Comparison of ENCODE assay signal across 1 cellular context in the genomic region with DNA sequence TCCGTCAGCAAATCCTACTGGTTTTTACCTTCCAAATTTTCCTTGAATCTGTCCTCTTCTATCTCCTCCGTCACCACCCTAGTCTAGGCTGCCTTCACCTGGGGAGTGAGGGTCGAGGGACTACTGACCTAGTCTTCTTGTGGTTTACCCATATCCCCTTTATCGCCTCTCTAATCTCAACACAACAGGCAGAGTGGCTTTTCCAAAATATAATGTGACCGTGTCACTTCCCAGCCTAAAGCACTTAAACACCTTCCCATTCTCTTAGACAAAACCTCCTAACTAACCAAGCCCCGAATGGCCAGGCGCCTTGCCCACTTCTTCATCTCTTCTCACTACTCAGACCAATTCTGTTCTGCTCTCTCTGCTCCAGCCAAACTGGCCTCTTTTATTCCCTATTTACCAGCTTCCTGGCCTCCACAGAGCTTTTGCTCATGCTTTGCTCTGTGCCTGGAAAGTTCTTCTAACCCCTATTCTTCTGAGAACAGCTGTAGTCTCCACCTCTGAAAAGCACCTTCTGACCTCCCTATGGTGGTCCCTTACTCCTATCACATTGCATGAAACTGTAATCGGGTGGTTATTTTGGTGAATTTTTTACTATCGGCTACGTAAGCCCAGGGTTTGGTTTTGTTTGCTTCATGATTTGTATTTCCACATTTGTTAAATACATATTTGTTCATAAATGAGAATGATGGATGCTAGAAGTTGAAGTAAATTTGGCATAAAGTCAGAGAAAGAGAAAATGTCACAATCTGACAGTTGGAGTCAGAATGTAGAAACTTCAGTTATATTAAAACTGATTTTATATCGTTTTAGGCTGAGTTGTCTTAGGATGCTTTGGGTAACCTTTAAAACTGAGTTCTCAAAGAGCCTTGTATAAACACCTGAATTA.
A peak's percentile ranks its signal among the peaks of the same experiment; 100 is the strongest.
TF ChIP-seq lines count a peak whose summit lies in the region.

No MANE protein-coding gene starts in this region.

TF ChIP-seq in K562, 482 proteins besides CTCF, POLR2A, EP300 and RAD21 (continued from another document):
- TF ChIP-seq, protein P1, sequence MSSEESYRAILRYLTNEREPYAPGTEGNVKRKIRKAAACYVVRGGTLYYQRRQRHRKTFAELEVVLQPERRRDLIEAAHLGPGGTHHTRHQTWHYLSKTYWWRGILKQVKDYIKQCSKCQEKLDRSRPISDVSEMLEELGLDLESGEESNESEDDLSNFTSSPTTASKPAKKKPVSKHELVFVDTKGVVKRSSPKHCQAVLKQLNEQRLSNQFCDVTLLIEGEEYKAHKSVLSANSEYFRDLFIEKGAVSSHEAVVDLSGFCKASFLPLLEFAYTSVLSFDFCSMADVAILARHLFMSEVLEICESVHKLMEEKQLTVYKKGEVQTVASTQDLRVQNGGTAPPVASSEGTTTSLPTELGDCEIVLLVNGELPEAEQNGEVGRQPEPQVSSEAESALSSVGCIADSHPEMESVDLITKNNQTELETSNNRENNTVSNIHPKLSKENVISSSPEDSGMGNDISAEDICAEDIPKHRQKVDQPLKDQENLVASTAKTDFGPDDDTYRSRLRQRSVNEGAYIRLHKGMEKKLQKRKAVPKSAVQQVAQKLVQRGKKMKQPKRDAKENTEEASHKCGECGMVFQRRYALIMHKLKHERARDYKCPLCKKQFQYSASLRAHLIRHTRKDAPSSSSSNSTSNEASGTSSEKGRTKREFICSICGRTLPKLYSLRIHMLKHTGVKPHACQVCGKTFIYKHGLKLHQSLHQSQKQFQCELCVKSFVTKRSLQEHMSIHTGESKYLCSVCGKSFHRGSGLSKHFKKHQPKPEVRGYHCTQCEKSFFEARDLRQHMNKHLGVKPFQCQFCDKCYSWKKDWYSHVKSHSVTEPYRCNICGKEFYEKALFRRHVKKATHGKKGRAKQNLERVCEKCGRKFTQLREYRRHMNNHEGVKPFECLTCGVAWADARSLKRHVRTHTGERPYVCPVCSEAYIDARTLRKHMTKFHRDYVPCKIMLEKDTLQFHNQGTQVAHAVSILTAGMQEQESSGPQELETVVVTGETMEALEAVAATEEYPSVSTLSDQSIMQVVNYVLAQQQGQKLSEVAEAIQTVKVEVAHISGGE (CRISPR knock-in tag; IDR thresholded peaks at IDR 0.05), result peak in 1 of 3 experiments; percentile 52; a peak in 1 of 6 replicates
- no peak for TF ChIP-seq ZNF184 (CRISPR knock-in tag; IDR thresholded peaks at IDR 0.05)
- TF ChIP-seq NR3C1 (CRISPR knock-in tag; IDR thresholded peaks at IDR 0.05), result no peak
- TF ChIP-seq, protein P2, sequence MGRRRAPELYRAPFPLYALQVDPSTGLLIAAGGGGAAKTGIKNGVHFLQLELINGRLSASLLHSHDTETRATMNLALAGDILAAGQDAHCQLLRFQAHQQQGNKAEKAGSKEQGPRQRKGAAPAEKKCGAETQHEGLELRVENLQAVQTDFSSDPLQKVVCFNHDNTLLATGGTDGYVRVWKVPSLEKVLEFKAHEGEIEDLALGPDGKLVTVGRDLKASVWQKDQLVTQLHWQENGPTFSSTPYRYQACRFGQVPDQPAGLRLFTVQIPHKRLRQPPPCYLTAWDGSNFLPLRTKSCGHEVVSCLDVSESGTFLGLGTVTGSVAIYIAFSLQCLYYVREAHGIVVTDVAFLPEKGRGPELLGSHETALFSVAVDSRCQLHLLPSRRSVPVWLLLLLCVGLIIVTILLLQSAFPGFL (CRISPR knock-in tag; IDR thresholded peaks at IDR 0.05), result no peak
- no peak for TF ChIP-seq SIRT6 (IDR thresholded peaks at IDR 0.05; ENCODE audit: low read depth, low read length)
- no peak for TF ChIP-seq ZNF717 (CRISPR knock-in tag; IDR thresholded peaks at IDR 0.05)
- TF ChIP-seq NUFIP1 (IDR thresholded peaks at IDR 0.05; ENCODE audit: partially characterized antibody), result no peak
- TF ChIP-seq, protein P3, sequence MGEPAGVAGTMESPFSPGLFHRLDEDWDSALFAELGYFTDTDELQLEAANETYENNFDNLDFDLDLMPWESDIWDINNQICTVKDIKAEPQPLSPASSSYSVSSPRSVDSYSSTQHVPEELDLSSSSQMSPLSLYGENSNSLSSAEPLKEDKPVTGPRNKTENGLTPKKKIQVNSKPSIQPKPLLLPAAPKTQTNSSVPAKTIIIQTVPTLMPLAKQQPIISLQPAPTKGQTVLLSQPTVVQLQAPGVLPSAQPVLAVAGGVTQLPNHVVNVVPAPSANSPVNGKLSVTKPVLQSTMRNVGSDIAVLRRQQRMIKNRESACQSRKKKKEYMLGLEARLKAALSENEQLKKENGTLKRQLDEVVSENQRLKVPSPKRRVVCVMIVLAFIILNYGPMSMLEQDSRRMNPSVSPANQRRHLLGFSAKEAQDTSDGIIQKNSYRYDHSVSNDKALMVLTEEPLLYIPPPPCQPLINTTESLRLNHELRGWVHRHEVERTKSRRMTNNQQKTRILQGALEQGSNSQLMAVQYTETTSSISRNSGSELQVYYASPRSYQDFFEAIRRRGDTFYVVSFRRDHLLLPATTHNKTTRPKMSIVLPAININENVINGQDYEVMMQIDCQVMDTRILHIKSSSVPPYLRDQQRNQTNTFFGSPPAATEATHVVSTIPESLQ (CRISPR knock-in tag; IDR thresholded peaks at IDR 0.05), result no peak
- TF ChIP-seq, protein P4, sequence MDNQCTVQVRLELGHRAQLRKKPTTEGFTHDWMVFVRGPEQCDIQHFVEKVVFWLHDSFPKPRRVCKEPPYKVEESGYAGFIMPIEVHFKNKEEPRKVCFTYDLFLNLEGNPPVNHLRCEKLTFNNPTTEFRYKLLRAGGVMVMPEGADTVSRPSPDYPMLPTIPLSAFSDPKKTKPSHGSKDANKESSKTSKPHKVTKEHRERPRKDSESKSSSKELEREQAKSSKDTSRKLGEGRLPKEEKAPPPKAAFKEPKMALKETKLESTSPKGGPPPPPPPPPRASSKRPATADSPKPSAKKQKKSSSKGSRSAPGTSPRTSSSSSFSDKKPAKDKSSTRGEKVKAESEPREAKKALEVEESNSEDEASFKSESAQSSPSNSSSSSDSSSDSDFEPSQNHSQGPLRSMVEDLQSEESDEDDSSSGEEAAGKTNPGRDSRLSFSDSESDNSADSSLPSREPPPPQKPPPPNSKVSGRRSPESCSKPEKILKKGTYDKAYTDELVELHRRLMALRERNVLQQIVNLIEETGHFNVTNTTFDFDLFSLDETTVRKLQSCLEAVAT (IDR thresholded peaks at IDR 0.05), result no peak
- TF ChIP-seq SAFB2 (IDR thresholded peaks at IDR 0.05; ENCODE audit: borderline replicate concordance, low read depth, low read length, severe bottlenecking), result no peak
- TF ChIP-seq KDM1A (IDR thresholded peaks at IDR 0.05), result no peak
- TF ChIP-seq, protein P5, sequence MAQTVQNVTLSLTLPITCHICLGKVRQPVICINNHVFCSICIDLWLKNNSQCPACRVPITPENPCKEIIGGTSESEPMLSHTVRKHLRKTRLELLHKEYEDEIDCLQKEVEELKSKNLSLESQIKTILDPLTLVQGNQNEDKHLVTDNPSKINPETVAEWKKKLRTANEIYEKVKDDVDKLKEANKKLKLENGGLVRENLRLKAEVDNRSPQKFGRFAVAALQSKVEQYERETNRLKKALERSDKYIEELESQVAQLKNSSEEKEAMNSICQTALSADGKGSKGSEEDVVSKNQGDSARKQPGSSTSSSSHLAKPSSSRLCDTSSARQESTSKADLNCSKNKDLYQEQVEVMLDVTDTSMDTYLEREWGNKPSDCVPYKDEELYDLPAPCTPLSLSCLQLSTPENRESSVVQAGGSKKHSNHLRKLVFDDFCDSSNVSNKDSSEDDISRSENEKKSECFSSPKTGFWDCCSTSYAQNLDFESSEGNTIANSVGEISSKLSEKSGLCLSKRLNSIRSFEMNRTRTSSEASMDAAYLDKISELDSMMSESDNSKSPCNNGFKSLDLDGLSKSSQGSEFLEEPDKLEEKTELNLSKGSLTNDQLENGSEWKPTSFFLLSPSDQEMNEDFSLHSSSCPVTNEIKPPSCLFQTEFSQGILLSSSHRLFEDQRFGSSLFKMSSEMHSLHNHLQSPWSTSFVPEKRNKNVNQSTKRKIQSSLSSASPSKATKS (CRISPR knock-in tag; IDR thresholded peaks at IDR 0.05), result no peak
- no peak for TF ChIP-seq CBFB (CRISPR knock-in tag; IDR thresholded peaks at IDR 0.05)
- TF ChIP-seq MEIS2 (IDR thresholded peaks at IDR 0.05; ENCODE audit: partially characterized antibody), result no peak
- peak; percentile 64 for TF ChIP-seq CHD1 (IDR thresholded peaks at IDR 0.05; ENCODE audit: low read length)
- TF ChIP-seq SREBF2 (CRISPR knock-in tag; IDR thresholded peaks at IDR 0.05), result no peak
- no peak for TF ChIP-seq MEF2A (IDR thresholded peaks at IDR 0.05; ENCODE audit: control insufficient read depth, low read depth, low read length)
